In the genomic region with DNA sequence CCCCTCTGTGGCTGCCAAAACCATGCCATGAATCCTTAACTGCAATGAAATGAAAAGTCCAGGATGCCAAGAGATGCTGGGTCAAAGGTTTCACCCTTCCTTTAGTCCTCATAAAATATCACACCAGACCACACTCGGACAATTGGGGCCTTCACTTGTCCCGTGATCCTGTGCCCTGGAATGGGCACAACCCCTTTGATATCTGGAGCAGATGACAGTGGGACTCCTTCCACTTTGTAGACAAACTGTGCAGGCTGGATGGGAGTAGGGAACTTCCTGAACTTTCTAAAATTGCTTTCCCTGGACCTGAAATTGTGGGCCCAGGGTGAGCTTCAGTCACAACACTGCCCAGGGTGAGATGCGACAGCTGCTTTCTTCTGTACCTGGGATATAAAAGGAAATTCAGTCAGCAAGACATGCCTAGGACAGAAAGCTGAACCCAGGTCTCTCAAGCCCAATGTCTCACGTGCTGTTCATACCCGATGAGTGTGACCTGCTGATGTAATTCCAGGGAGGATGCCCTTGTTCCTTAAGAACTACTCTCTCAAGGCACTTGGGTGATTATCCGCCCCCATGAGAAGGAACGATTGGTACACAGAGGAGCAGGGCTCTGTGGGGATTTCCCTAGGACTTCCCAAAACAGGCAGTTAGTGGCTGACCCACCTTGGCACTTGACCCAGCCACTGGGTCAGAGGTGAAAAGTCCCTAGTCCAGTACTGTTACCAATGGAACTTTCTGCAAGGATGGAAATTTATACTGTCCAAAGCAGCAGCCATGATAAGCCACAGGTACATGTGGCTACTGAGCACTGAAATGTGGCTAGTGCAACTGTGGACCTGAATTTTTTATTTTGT, we compare ENCODE assay signal across 1 cellular context.
TF ChIP-seq lines count a peak whose summit lies in the region.

No MANE protein-coding gene starts in this region.

TF ChIP-seq in HepG2, 621 proteins besides CTCF, POLR2A, EP300 and RAD21 (continues in another document):
- TF ChIP-seq NFRKB (IDR thresholded peaks at IDR 0.05) (no peak), POLR2AphosphoS2 (IDR thresholded peaks at IDR 0.05; ENCODE audit: low read depth, low read length) (no peak), POLR2G (IDR thresholded peaks at IDR 0.05; ENCODE audit: low read depth, low read length) (0 out of 2 replicates have a peak, but pooled peaks have one; percentile 16), XRCC5 (optimal IDR thresholded peaks at IDR 0.05; ENCODE audit: low read length) (no peak), SNAPC2 (CRISPR knock-in tag; IDR thresholded peaks at IDR 0.05) (no peak), ZNF160 (CRISPR knock-in tag; IDR thresholded peaks at IDR 0.05) (0 out of 2 replicates have a peak, but pooled peaks have one; percentile 43), FOXA3 (CRISPR knock-in tag; IDR thresholded peaks at IDR 0.05) (no peak), PAF1 (CRISPR knock-in tag; IDR thresholded peaks at IDR 0.05) (peak; percentile 59; the same call in 1 of the 2 replicates), ZNF446 (CRISPR knock-in tag; IDR thresholded peaks at IDR 0.05) (0 out of 2 replicates have a peak, but pooled peaks have one; percentile 6), ZNF253 (CRISPR knock-in tag; IDR thresholded peaks at IDR 0.05; ENCODE audit: borderline replicate concordance) (no peak), PITX1 (CRISPR knock-in tag; IDR thresholded peaks at IDR 0.05) (no peak), ZNF441 (CRISPR knock-in tag; IDR thresholded peaks at IDR 0.05; ENCODE audit: borderline replicate concordance) (no peak), ZBTB7B (CRISPR knock-in tag; IDR thresholded peaks at IDR 0.05) (no peak), EEA1 (CRISPR knock-in tag; IDR thresholded peaks at IDR 0.05; ENCODE audit: borderline replicate concordance) (no peak), NRL (CRISPR knock-in tag; IDR thresholded peaks at IDR 0.05; ENCODE audit: borderline replicate concordance) (0 out of 2 replicates have a peak, but pooled peaks have one; percentile 46), ZNF34 (CRISPR knock-in tag; IDR thresholded peaks at IDR 0.05; ENCODE audit: borderline replicate concordance) (no peak), ZFP37 (CRISPR knock-in tag; IDR thresholded peaks at IDR 0.05; ENCODE audit: borderline replicate concordance) (no peak), ZNF773 (CRISPR knock-in tag; IDR thresholded peaks at IDR 0.05; ENCODE audit: borderline replicate concordance) (no peak), POLR2AphosphoS5 (IDR thresholded peaks at IDR 0.05; ENCODE audit: low read depth, low read length) (peak; percentile 47), ZNF598 (CRISPR knock-in tag; IDR thresholded peaks at IDR 0.05; ENCODE audit: borderline replicate concordance) (no peak), ZNF883 (CRISPR knock-in tag; IDR thresholded peaks at IDR 0.05; ENCODE audit: not compliant biosample characterization) (peak; percentile 56), NR2F6 (IDR thresholded peaks at IDR 0.05) (0 out of 2 replicates have a peak, but pooled peaks have one; percentile 18), NR2F6 (CRISPR knock-in tag; IDR thresholded peaks at IDR 0.05) (no peak), RBFOX2 (IDR thresholded peaks at IDR 0.05; ENCODE audit: low read depth, low read length) (peak; percentile 11; the same call in 1 of the 2 replicates), ZNF20 (CRISPR knock-in tag; IDR thresholded peaks at IDR 0.05) (0 out of 2 replicates have a peak, but pooled peaks have one; percentile 53)
- TF ChIP-seq, protein P1, sequence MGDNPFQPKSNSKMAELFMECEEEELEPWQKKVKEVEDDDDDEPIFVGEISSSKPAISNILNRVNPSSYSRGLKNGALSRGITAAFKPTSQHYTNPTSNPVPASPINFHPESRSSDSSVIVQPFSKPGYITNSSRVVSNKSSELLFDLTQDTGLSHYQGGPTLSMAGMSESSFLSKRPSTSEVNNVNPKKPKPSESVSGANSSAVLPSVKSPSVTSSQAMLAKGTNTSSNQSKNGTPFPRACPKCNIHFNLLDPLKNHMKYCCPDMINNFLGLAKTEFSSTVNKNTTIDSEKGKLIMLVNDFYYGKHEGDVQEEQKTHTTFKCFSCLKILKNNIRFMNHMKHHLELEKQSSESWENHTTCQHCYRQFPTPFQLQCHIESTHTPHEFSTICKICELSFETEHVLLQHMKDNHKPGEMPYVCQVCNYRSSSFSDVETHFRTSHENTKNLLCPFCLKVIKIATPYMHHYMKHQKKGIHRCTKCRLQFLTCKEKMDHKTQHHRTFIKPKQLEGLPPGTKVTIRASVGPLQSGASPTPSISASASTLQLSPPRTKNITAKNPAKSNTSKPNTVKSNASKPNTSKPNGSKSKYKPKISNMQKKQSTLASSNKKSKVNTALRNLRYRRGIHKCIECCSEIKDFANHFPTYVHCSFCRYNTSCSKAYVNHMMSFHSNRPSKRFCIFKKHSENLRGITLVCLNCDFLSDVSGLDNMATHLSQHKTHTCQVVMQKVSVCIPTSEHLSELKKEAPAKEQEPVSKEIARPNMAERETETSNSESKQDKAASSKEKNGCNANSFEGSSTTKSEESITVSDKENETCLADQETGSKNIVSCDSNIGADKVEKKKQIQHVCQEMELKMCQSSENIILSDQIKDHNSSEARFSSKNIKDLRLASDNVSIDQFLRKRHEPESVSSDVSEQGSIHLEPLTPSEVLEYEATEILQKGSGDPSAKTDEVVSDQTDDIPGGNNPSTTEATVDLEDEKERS (CRISPR knock-in tag; IDR thresholded peaks at IDR 0.05): no peak
- TF ChIP-seq, protein P2, sequence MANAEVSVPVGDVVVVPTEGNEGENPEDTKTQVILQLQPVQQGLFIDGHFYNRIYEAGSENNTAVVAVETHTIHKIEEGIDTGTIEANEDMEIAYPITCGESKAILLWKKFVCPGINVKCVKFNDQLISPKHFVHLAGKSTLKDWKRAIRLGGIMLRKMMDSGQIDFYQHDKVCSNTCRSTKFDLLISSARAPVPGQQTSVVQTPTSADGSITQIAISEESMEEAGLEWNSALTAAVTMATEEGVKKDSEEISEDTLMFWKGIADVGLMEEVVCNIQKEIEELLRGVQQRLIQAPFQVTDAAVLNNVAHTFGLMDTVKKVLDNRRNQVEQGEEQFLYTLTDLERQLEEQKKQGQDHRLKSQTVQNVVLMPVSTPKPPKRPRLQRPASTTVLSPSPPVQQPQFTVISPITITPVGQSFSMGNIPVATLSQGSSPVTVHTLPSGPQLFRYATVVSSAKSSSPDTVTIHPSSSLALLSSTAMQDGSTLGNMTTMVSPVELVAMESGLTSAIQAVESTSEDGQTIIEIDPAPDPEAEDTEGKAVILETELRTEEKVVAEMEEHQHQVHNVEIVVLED (CRISPR knock-in tag; IDR thresholded peaks at IDR 0.05; ENCODE audit: borderline replicate concordance): 0 out of 2 replicates have a peak, but pooled peaks have one; percentile 23
- TF ChIP-seq, protein P3, sequence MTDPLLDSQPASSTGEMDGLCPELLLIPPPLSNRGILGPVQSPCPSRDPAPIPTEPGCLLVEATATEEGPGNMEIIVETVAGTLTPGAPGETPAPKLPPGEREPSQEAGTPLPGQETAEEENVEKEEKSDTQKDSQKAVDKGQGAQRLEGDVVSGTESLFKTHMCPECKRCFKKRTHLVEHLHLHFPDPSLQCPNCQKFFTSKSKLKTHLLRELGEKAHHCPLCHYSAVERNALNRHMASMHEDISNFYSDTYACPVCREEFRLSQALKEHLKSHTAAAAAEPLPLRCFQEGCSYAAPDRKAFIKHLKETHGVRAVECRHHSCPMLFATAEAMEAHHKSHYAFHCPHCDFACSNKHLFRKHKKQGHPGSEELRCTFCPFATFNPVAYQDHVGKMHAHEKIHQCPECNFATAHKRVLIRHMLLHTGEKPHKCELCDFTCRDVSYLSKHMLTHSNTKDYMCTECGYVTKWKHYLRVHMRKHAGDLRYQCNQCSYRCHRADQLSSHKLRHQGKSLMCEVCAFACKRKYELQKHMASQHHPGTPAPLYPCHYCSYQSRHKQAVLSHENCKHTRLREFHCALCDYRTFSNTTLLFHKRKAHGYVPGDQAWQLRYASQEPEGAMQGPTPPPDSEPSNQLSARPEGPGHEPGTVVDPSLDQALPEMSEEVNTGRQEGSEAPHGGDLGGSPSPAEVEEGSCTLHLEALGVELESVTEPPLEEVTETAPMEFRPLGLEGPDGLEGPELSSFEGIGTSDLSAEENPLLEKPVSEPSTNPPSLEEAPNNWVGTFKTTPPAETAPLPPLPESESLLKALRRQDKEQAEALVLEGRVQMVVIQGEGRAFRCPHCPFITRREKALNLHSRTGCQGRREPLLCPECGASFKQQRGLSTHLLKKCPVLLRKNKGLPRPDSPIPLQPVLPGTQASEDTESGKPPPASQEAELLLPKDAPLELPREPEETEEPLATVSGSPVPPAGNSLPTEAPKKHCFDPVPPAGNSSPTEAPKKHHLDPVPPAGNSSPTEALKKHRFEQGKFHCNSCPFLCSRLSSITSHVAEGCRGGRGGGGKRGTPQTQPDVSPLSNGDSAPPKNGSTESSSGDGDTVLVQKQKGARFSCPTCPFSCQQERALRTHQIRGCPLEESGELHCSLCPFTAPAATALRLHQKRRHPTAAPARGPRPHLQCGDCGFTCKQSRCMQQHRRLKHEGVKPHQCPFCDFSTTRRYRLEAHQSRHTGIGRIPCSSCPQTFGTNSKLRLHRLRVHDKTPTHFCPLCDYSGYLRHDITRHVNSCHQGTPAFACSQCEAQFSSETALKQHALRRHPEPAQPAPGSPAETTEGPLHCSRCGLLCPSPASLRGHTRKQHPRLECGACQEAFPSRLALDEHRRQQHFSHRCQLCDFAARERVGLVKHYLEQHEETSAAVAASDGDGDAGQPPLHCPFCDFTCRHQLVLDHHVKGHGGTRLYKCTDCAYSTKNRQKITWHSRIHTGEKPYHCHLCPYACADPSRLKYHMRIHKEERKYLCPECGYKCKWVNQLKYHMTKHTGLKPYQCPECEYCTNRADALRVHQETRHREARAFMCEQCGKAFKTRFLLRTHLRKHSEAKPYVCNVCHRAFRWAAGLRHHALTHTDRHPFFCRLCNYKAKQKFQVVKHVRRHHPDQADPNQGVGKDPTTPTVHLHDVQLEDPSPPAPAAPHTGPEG (CRISPR knock-in tag; IDR thresholded peaks at IDR 0.05): no peak
- TF ChIP-seq, protein P4, sequence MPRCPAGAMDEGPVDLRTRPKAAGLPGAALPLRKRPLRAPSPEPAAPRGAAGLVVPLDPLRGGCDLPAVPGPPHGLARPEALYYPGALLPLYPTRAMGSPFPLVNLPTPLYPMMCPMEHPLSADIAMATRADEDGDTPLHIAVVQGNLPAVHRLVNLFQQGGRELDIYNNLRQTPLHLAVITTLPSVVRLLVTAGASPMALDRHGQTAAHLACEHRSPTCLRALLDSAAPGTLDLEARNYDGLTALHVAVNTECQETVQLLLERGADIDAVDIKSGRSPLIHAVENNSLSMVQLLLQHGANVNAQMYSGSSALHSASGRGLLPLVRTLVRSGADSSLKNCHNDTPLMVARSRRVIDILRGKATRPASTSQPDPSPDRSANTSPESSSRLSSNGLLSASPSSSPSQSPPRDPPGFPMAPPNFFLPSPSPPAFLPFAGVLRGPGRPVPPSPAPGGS (CRISPR knock-in tag; IDR thresholded peaks at IDR 0.05): 0 out of 2 replicates have a peak, but pooled peaks have one; percentile 41
- TF ChIP-seq, protein P5, sequence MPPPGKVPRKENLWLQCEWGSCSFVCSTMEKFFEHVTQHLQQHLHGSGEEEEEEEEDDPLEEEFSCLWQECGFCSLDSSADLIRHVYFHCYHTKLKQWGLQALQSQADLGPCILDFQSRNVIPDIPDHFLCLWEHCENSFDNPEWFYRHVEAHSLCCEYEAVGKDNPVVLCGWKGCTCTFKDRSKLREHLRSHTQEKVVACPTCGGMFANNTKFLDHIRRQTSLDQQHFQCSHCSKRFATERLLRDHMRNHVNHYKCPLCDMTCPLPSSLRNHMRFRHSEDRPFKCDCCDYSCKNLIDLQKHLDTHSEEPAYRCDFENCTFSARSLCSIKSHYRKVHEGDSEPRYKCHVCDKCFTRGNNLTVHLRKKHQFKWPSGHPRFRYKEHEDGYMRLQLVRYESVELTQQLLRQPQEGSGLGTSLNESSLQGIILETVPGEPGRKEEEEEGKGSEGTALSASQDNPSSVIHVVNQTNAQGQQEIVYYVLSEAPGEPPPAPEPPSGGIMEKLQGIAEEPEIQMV (CRISPR knock-in tag; IDR thresholded peaks at IDR 0.05; ENCODE audit: low read depth): no peak
- TF ChIP-seq, protein P6, sequence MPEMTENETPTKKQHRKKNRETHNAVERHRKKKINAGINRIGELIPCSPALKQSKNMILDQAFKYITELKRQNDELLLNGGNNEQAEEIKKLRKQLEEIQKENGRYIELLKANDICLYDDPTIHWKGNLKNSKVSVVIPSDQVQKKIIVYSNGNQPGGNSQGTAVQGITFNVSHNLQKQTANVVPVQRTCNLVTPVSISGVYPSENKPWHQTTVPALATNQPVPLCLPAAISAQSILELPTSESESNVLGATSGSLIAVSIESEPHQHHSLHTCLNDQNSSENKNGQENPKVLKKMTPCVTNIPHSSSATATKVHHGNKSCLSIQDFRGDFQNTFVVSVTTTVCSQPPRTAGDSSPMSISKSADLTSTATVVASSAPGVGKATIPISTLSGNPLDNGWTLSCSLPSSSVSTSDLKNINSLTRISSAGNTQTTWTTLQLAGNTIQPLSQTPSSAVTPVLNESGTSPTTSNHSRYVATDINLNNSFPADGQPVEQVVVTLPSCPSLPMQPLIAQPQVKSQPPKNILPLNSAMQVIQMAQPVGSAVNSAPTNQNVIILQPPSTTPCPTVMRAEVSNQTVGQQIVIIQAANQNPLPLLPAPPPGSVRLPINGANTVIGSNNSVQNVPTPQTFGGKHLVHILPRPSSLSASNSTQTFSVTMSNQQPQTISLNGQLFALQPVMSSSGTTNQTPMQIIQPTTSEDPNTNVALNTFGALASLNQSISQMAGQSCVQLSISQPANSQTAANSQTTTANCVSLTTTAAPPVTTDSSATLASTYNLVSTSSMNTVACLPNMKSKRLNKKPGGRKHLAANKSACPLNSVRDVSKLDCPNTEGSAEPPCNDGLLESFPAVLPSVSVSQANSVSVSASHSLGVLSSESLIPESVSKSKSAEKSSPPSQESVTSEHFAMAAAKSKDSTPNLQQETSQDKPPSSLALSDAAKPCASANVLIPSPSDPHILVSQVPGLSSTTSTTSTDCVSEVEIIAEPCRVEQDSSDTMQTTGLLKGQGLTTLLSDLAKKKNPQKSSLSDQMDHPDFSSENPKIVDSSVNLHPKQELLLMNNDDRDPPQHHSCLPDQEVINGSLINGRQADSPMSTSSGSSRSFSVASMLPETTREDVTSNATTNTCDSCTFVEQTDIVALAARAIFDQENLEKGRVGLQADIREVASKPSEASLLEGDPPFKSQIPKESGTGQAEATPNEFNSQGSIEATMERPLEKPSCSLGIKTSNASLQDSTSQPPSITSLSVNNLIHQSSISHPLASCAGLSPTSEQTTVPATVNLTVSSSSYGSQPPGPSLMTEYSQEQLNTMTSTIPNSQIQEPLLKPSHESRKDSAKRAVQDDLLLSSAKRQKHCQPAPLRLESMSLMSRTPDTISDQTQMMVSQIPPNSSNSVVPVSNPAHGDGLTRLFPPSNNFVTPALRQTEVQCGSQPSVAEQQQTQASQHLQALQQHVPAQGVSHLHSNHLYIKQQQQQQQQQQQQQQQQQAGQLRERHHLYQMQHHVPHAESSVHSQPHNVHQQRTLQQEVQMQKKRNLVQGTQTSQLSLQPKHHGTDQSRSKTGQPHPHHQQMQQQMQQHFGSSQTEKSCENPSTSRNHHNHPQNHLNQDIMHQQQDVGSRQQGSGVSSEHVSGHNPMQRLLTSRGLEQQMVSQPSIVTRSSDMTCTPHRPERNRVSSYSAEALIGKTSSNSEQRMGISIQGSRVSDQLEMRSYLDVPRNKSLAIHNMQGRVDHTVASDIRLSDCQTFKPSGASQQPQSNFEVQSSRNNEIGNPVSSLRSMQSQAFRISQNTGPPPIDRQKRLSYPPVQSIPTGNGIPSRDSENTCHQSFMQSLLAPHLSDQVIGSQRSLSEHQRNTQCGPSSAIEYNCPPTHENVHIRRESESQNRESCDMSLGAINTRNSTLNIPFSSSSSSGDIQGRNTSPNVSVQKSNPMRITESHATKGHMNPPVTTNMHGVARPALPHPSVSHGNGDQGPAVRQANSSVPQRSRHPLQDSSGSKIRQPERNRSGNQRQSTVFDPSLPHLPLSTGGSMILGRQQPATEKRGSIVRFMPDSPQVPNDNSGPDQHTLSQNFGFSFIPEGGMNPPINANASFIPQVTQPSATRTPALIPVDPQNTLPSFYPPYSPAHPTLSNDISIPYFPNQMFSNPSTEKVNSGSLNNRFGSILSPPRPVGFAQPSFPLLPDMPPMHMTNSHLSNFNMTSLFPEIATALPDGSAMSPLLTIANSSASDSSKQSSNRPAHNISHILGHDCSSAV (CRISPR knock-in tag; IDR thresholded peaks at IDR 0.05; ENCODE audit: borderline replicate concordance): no peak
